Comparison of ENCODE assay signal across 20 cellular contexts in the genomic region with DNA sequence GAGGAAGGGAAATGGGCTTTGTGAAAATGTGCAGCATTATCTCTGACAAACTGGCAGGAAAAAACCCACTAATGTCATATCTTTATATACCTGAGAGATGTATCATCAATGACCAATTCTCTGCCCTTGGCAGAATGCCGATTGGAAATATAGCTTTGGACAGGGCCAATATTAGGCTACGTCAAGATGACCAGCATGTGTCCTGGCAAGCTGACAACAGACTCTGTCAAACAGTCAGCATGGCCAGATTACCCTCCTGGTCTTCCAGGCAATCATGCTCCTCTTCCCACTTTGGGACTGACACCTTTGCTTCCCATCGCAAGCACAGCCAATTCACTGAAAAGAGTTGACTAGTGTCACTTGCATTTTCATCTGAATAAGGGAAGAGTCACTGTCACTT. TPM values are rescaled to one million over a fixed set of nuclear protein-coding genes. Genes with fewer than 3 reads are reported as not detected.
DNase-seq lines count a peak whose midpoint lies in the region; ATAC-seq and TF ChIP-seq lines count a peak whose summit lies in the region.
"Had no signal": no experiment of that assay in that cellular context is flagged by ENCODE, and none has a peak within 500 bp of the region (broad histone marks: within the 10 kb centered on the region; RNA-seq: fewer than 3 reads in every experiment).

No MANE protein-coding gene starts in this region.

- H3K27me3 Mint-ChIP-seq in endodermal cell (ENCODE audit: insufficient read depth) = peaks cover 2% of the 10 kb centered on the region

- 93 to 94% methylated on average over 2 to 3 of the region's 3 CpGs for WGBS in endodermal cell (ENCODE audit: insufficient coverage in 1 of 2, insufficient read length in 1 of 2), 2 experiments
- WGBS in lung, 2 donors = 69 to 91% methylated on average over 3 of the region's 3 CpGs
- 72 to 81% methylated on average over 3 of the region's 3 CpGs for WGBS in testis, 2 donors

- ATAC-seq in lung (ENCODE audit: insufficient read depth, low FRiP score) = no peak
- ATAC-seq: CD8-positive, alpha-beta T cell; GM23338; HCT116 had no signal

- no peak overlapping the region for H3K9ac ChIP-seq in endodermal cell (ENCODE audit: extremely low read depth, low read length, poor library complexity, severe bottlenecking)
- H3K9ac ChIP-seq: BLaER1 had no signal

- H3K27ac ChIP-seq in endodermal cell (ENCODE audit: low read depth, low read length) (no peak overlapping the region), lung (ENCODE audit: low read depth in 1 of 2, low read length in 1 of 2) (peak overlapping the region in 1 of 2 donors; percentile 45), testis (no peak overlapping the region)
- H3K27ac ChIP-seq: BLaER1 had no signal

- peaks cover 11% of the 10 kb centered on the region for H3K4me1 ChIP-seq in endodermal cell (ENCODE audit: control insufficient read depth, insufficient read depth, low read length)
- peaks cover 2 to 24% of the 10 kb centered on the region in 2 donors for H3K4me1 ChIP-seq in lung (ENCODE audit: control insufficient read depth in 2 of 2, insufficient read depth in 2 of 2, low read length in 2 of 2)
- H3K4me1 ChIP-seq in testis = no peaks in the 10 kb centered on the region

- no peak overlapping the region for H3K4me3 Mint-ChIP-seq in endodermal cell
- H3K4me3 Mint-ChIP-seq: CD8-positive, alpha-beta T cell; GM23338 had no signal

- H3K27ac Mint-ChIP-seq in endodermal cell = no peak overlapping the region
- H3K27ac Mint-ChIP-seq: CD8-positive, alpha-beta T cell; GM23338 had no signal

- TF ChIP-seq CTCF in endodermal cell (conservative IDR thresholded peaks at IDR 0.05) = no peak
- TF ChIP-seq CTCF in lung (IDR thresholded peaks at IDR 0.05; ENCODE audit: control extremely low read depth, extremely low read depth) = no peak
- TF ChIP-seq CTCF in testis (IDR thresholded peaks at IDR 0.05) = no peak

- H3K9me3 ChIP-seq in MG63 (no peaks in the 10 kb centered on the region), endodermal cell (ENCODE audit: control insufficient read depth, low read length) (no peaks in the 10 kb centered on the region), lung (ENCODE audit: control insufficient read depth in 2 of 2, insufficient read depth in 1 of 2, low read length in 1 of 2) (no peaks in the 10 kb centered on the region), testis (no peaks in the 10 kb centered on the region)
- H3K9me3 ChIP-seq: BLaER1 had no signal

- H3K4me3 ChIP-seq in MG63 = no peak overlapping the region
- peak overlapping the region; percentile 54 for H3K4me3 ChIP-seq in endodermal cell (ENCODE audit: low read length)
- H3K4me3 ChIP-seq in lung = no peak overlapping the region
- H3K4me3 ChIP-seq in testis = no peak overlapping the region
- H3K4me3 ChIP-seq: BLaER1, GM23338 had no signal

- TF ChIP-seq POLR2A in testis (IDR thresholded peaks at IDR 0.05) = no peak

- no peaks in the 10 kb centered on the region for H3K9me3 Mint-ChIP-seq in endodermal cell
- H3K9me3 Mint-ChIP-seq: GM23338 had no signal

- peak; percentile 4 for DNase-seq in NCI-H748 (lab: John Stamatoyannopoulos, UW; ENCODE audit: unreplicated experiment)
- DNase-seq in NCI-H748 treated with DMSO at 0.1 percent for 48 hours (lab: John Stamatoyannopoulos, UW) = no peak
- DNase-seq in MG63 = peak; percentile 52
- no peak for DNase-seq in endodermal cell
- DNase-seq in lung (ENCODE audit: low spot score) = peak; percentile 26
- DNase-seq in dedifferentiated amniotic fluid mesenchymal stem cell (ENCODE audit: extremely low spot score) = no peak
- no peak for DNase-seq in DMS79 treated with DMSO at 0.1 percent for 48 hours (lab: John Stamatoyannopoulos, UW)
- DNase-seq in testis = no peak
- DNase-seq: CD8-positive, alpha-beta T cell; DMS79; GDM1; KG1; NCI-H1092; NCI-H1694; NCI-H345; NCI-H82; SIG-M5 had no signal

- no peaks in the 10 kb centered on the region for H3K36me3 Mint-ChIP-seq in endodermal cell (ENCODE audit: low read depth)
- H3K36me3 Mint-ChIP-seq: CD8-positive, alpha-beta T cell had no signal

- H3K4me1 Mint-ChIP-seq in endodermal cell = peaks cover 20% of the 10 kb centered on the region

- no peaks in the 10 kb centered on the region for H3K36me3 ChIP-seq in MG63
- no peaks in the 10 kb centered on the region for H3K36me3 ChIP-seq in endodermal cell (ENCODE audit: control insufficient read depth, insufficient read depth, low read length)
- peaks cover 0 to 3% of the 10 kb centered on the region in 2 donors for H3K36me3 ChIP-seq in lung (ENCODE audit: control insufficient read depth in 2 of 2, insufficient read depth in 2 of 2, low read length in 2 of 2)
- no peaks in the 10 kb centered on the region for H3K36me3 ChIP-seq in testis (ENCODE audit: low read depth, missing control alignments)
- H3K36me3 ChIP-seq: BLaER1 had no signal

- H3K27me3 ChIP-seq in MG63 (no peaks in the 10 kb centered on the region; the same call in 1 of the 2 replicates), endodermal cell (ENCODE audit: control insufficient read depth, insufficient read depth, low read length, poor library complexity, severe bottlenecking) (no peaks in the 10 kb centered on the region), lung (ENCODE audit: control insufficient read depth, insufficient read depth) (no peaks in the 10 kb centered on the region), testis (no peaks in the 10 kb centered on the region)
- H3K27me3 ChIP-seq: BLaER1 had no signal

- intact Hi-C loops in testis (cut with DNase I; ENCODE audit: low total_unique reads) = no loop called here

RNA-seq across cellular contexts. Expression of gene SORBS2, which starts 57.0 kb away (rescaled TPM):
- 0.07 and 0.10 TPM in 2 replicates for total RNA-seq in MG63 (2014; rRNA removed; shearing (Covaris generic); ENCODE audit: low replicate concordance)
- total RNA-seq in endodermal cell (10 to 100 TPM in 1 of 2 donors, 1 to 10 TPM in 1; 7.0 to 13.8 TPM), lung (10 to 100 TPM; 38.4 to 70.4 TPM), testis (10 to 100 TPM; 20.2 to 47.7 TPM)
- 57.3 TPM for polyA plus RNA-seq in endodermal cell (2013, experiment 1 of 2)
- 60.3 TPM for polyA plus RNA-seq in endodermal cell (2013, experiment 2 of 2)
- polyA plus RNA-seq in lung (10 to 100 TPM; 11.2 to 14.4 TPM), testis (ENCODE audit: insufficient read depth, low read depth, low replicate concordance) (26.0 TPM)

Comparison
In these comparisons a context has a peak if more than half of its experiments do, and no peak if none do; other contexts are left out.
1. DNase-seq: peak in NCI-H748 (single experiment), MG63 (single experiment) and lung (single experiment); none in NCI-H748 treated with DMSO at 0.1 percent for 48 hours (single experiment), endodermal cell (single experiment), dedifferentiated amniotic fluid mesenchymal stem cell (single experiment), DMS79 treated with DMSO at 0.1 percent for 48 hours (single experiment) and testis (single experiment).